In the genomic region with DNA sequence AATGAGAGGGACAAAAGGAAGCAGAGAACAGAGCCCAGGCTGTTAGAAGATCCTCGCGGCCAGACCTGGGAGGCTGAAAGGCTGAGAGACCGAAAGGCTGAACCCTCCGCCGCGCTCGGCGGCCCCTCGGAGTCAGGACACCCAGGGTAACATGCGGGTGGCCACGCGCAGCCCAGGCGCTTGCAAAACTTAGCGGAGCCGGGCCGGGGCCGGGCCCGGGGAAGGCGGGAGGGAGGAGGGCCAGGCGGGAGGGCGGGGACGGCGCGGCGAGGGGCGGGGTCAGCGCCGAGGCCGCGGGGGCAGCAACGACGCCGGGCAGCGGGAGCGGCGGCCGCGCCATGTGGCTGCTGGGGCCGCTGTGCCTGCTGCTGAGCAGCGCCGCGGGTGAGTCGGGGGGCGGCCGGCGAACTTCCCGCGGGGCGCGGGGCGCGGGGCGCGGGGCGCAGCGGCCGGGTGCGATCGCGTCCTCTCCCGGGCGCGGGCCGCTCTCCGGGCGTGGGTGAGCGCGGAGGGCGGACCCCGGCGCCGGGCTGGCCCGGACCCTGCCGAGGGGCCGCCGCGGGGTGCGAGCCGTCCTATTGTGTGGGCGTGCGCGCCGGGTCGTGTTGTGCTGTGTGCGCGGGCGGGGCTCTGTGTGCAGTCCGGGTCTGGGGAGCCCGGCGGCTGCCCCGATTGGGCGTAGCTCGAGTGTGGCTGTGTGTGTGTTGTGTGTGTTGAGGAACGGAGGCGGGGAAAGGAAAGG, we compare ENCODE assay signal across 8 cellular contexts. TPM values are rescaled to one million over a fixed set of nuclear protein-coding genes. Genes with fewer than 3 reads are reported as not detected.
DNase-seq lines count a peak whose midpoint lies in the region; ATAC-seq lines count a peak whose summit lies in the region.

A gene with protein sequence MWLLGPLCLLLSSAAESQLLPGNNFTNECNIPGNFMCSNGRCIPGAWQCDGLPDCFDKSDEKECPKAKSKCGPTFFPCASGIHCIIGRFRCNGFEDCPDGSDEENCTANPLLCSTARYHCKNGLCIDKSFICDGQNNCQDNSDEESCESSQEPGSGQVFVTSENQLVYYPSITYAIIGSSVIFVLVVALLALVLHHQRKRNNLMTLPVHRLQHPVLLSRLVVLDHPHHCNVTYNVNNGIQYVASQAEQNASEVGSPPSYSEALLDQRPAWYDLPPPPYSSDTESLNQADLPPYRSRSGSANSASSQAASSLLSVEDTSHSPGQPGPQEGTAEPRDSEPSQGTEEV (plus strand): TSS at position 302 of the 742 bp plus-strand sequence. CDS start 37 bp downstream, at position 339.

- peak; percentile 52 for ATAC-seq in HG02981 (IDR thresholded peaks at IDR 0.05; ENCODE audit: unreplicated experiment)

- in situ Hi-C loops in endometrial microvascular endothelial cells (cut with HindIII; ENCODE audit: inconsistent ontology term, low pct_unique_long_range_greater_than_20kb, low sequenced_read_pairs): loop anchor here (10.0 kb wide), 1 partner anchor 311 kb away; no protein-coding TSS in a partner anchor

- DNase-seq in NCI-H2107 (lab: John Stamatoyannopoulos, UW) (peak; percentile 24), NCI-H2107 treated with DMSO at 0.1 percent for 48 hours (lab: John Stamatoyannopoulos, UW; ENCODE audit: unreplicated experiment) (no peak), NCI-H226 (peak; percentile 68), medulla oblongata (ENCODE audit: extremely low spot score) (peak; percentile 81)
- DNase-seq in activated CD4-positive, alpha-beta T cell treated with anti-CD3 and anti-CD28 coated beads, Interleukin-2, amount 50 U/mL, for 48 hours: peak; percentile 51 to 64
- peak; percentile 5 to 27 (median 11) for DNase-seq in stimulated activated CD4-positive, alpha-beta T cell treated with anti-CD3 and anti-CD28 coated beads, TNF-alpha, amount 100 ng/mL, for 4 hours (ENCODE audit: low read depth in 3 of 3)

RNA-seq across cellular contexts. Expression of the gene that starts here (rescaled TPM):
- total RNA-seq in endometrial microvascular endothelial cells (ENCODE audit: inconsistent ontology term): 17.2 TPM
